8 cellular contexts compared by ENCODE assay signal in genomic region chr7:22726849-22727792, GRCh38. TPM values are rescaled to one million over a fixed set of nuclear protein-coding genes. Genes with fewer than 3 reads are reported as not detected.
DNase-seq lines count a peak whose midpoint lies in the region; ATAC-seq, FAIRE-seq and TF ChIP-seq lines count a peak whose summit lies in the region.

Gene IL6, plus strand, starts transcription at chr7:22727200. Its CDS starts 63 bp downstream, at chr7:22727263.

- H3K27me3 ChIP-seq in adrenal gland (no peaks in the 10 kb centered on the region), pancreas (no peaks in the 10 kb centered on the region)

- peak within 1 kb of the TSS in 2 of 4 donors; percentile 24 to 43 for H3K4me3 ChIP-seq in adrenal gland
- peak within 1 kb of the TSS in 2 of 4 donors; percentile 1 to 26 for H3K4me3 ChIP-seq in pancreas

- FAIRE-seq in pancreas (lab: Jason Lieb, UNC), result no peak

- TF ChIP-seq CTCF in adrenal gland (IDR thresholded peaks at IDR 0.05) (no peak), pancreas (IDR thresholded peaks at IDR 0.05) (no peak)

- intact Hi-C loops in adrenal gland (cut with DNase I), result loop anchor here (5.0 to 10.0 kb wide), 3 partner anchors 165 to 328 kb away; no protein-coding TSS in a partner anchor
- intact Hi-C loops in cardiac septum (cut with DNase I), result loop anchor here (2.0 to 10.0 kb wide), 2 partner anchors 128 to 138 kb away; no protein-coding TSS in a partner anchor
- intact Hi-C loops in pancreas (cut with DNase I), result loop anchor here in 1 of 3 donors (5.0 to 10.0 kb wide), 2 partner anchors 170 to 328 kb away; no protein-coding TSS in a partner anchor

- no peak for TF ChIP-seq POLR2A in adrenal gland (IDR thresholded peaks at IDR 0.05)

- peak; percentile 99 for DNase-seq in ACHN
- peak; percentile 24 for DNase-seq in GOT3 (lab: John Stamatoyannopoulos, UW)
- peak; percentile 51 for DNase-seq in NCI-H748 treated with DMSO at 0.1 percent for 48 hours (lab: John Stamatoyannopoulos, UW)
- DNase-seq in adrenal gland, result peak; percentile 59 to 84 (median 71)
- DNase-seq in cardiac septum (ENCODE audit: low spot score), result peak; percentile 90
- peak; percentile 56 to 90 (median 74) for DNase-seq in pancreas

- ATAC-seq in pancreas (peak; percentile 80 to 84 (median 82)), HG02678 (IDR thresholded peaks at IDR 0.05; ENCODE audit: unreplicated experiment) (no peak), GM21526 (IDR thresholded peaks at IDR 0.05; ENCODE audit: low FRiP score, unreplicated experiment) (no peak)

- in situ Hi-C loops in ACHN (cut with HindIII; ENCODE audit: low pct_ligation_motif_present, low pct_unique_long_range_greater_than_20kb, low sequenced_read_pairs), result loop anchor here (25.0 kb wide), 1 partner anchor 165 kb away; no protein-coding TSS in a partner anchor

- H3K27ac ChIP-seq in adrenal gland, result peak within 1 kb of the TSS in 4 of 5 donors; percentile 8 to 84 (median 48)
- peak within 1 kb of the TSS in 1 of 4 donors; percentile 37 for H3K27ac ChIP-seq in pancreas

- H3K36me3 ChIP-seq in adrenal gland (replicated peaks in 1 of 2) (no peaks in the 10 kb centered on the region), pancreas (no peaks in the 10 kb centered on the region)

- H3K4me1 ChIP-seq in adrenal gland (replicated peaks in 1 of 2) (peaks cover 4 to 27% of the 10 kb centered on the region in 2 donors), pancreas (no peaks in the 10 kb centered on the region)

- H3K9me3 ChIP-seq in adrenal gland (replicated peaks in 1 of 3) (no peaks in the 10 kb centered on the region), pancreas (no peaks in the 10 kb centered on the region)

- 23 to 28% (median 26%) methylated on average over 8 to 31 of the region's 31 CpGs for WGBS in adrenal gland, 4 donors
- 28% methylated on average over 31 of the region's 31 CpGs for WGBS in pancreas, 2 donors

RNA-seq across cellular contexts. Expression of gene IL6, which starts in this region (rescaled TPM):
- 1 to 10 TPM in 3 of 8 donors, under 1 TPM in 3, not detected in 2; 0.42 to 3.6 (median 0.90) TPM for total RNA-seq in adrenal gland
- 10 to 100 TPM in 1 of 3 donors, 1 to 10 TPM in 1, under 1 TPM in 1; 0.80 to 15.7 (median 1.0) TPM for polyA plus RNA-seq in adrenal gland
- 5.8 TPM for total RNA-seq in cardiac septum
- total RNA-seq in pancreas, result 1 to 10 TPM in 2 of 6 donors, under 1 TPM in 4; 0.22 to 1.7 (median 0.34) TPM
- 1 to 10 TPM in 1 of 2 donors, under 1 TPM in 1; 0.68 to 3.1 TPM for polyA plus RNA-seq in pancreas

Comparison
In these comparisons a context has a peak if more than half of its experiments do, and no peak if none do; other contexts are left out.
1. DNase-seq: peak in every context shown above with its lines; median percentile 99 in ACHN; 90 in cardiac septum; 74 in pancreas; 71 in adrenal gland; 51 in NCI-H748 treated with DMSO at 0.1 percent for 48 hours; 24 in GOT3.
2. ATAC-seq: peak in pancreas (4 of 4); none in HG02678 (single experiment) and GM21526 (single experiment).